ENCODE assay signal across 19 cellular contexts in genomic region chr4:33187035-33187434, GRCh38.
DNase-seq lines count a peak whose midpoint lies in the region; ATAC-seq and TF ChIP-seq lines count a peak whose summit lies in the region.
"Had no signal": no experiment of that assay in that cellular context is flagged by ENCODE, and none has a peak within 500 bp of the region (broad histone marks: within the 10 kb centered on the region; RNA-seq: fewer than 3 reads in every experiment).

No MANE protein-coding gene starts in this region.

- H3K27me3 ChIP-seq in BLaER1 treated with 17β-estradiol and CSF1 and Interleukin-3, amounts not matched to agents 10 nM and 100 nM: peaks cover 0 to 49% (median 0%) of the 10 kb centered on the region in 11 experiments; a peak in 6 of 22 replicates
- H3K27me3 ChIP-seq in esophagus muscularis mucosa (no peaks in the 10 kb centered on the region), transverse colon (no peaks in the 10 kb centered on the region)

- H3K4me3 ChIP-seq in BLaER1 treated with 17β-estradiol and CSF1 and Interleukin-3, amounts not matched to agents 10 nM and 100 nM: no peak overlapping the region
- H3K4me3 ChIP-seq in esophagus muscularis mucosa: no peak overlapping the region
- no peak overlapping the region for H3K4me3 ChIP-seq in transverse colon

- H3K9me3 ChIP-seq in BLaER1 treated with 17β-estradiol and CSF1 and Interleukin-3, amounts not matched to agents 10 nM and 100 nM (replicated peaks in 1 of 11): peaks cover 15 to 27% (median 18%) of the 10 kb centered on the region in 11 experiments; a peak in 19 of 22 replicates
- no peaks in the 10 kb centered on the region for H3K9me3 ChIP-seq in esophagus muscularis mucosa
- H3K9me3 ChIP-seq in transverse colon: no peaks in the 10 kb centered on the region

- no peak overlapping the region for H3K27ac ChIP-seq in BLaER1 treated with 17β-estradiol and CSF1 and Interleukin-3, amounts not matched to agents 10 nM and 100 nM
- H3K27ac ChIP-seq in esophagus muscularis mucosa (replicated peaks in 1 of 4): no peak overlapping the region
- H3K27ac ChIP-seq in transverse colon: no peak overlapping the region
- H3K27ac ChIP-seq: KMS-11, WERI-Rb-1 had no signal

- peak overlapping the region in 7 of 11 experiments; percentile 2 to 45 (median 19); a peak in 10 of 22 replicates for H3K4me2 ChIP-seq in BLaER1 treated with 17β-estradiol and CSF1 and Interleukin-3, amounts not matched to agents 10 nM and 100 nM
- H3K4me2 ChIP-seq: KMS-11 had no signal

- intact Hi-C loops in esophagus muscularis mucosa (cut with DNase I): no loop called here
- intact Hi-C loops in left cardiac atrium (cut with DNase I): no loop called here
- intact Hi-C loops in transverse colon (cut with DNase I; ENCODE audit: low total_unique reads): no loop called here

- TF ChIP-seq CTCF in esophagus muscularis mucosa (IDR thresholded peaks at IDR 0.05) (no peak), transverse colon (IDR thresholded peaks at IDR 0.05) (no peak)

- DNase-seq in DMS79 treated with DMSO at 0.1 percent for 48 hours (lab: John Stamatoyannopoulos, UW) (no peak), esophagus muscularis mucosa (ENCODE audit: extremely low spot score) (no peak), left cardiac atrium (no peak), transverse colon (no peak)
- DNase-seq: activated CD8-positive, alpha-beta memory T cell treated with anti-CD3 and anti-CD28 coated beads for 24 hours; CD4-positive, alpha-beta T cell; DND-41; effector CD8-positive, alpha-beta T cell; left colon; NCI-H1105 treated with DMSO at 0.1 percent for 48 hours; NCI-H2171; stimulated activated CD4-positive, alpha-beta T cell treated with anti-CD3 and anti-CD28 coated beads, Interleukin-4, amount 100 ng/mL, for 1 hour; WERI-Rb-1 had no signal

- ATAC-seq in GM19395 (IDR thresholded peaks at IDR 0.05; ENCODE audit: unreplicated experiment): peak; percentile 47
- ATAC-seq in HG02588 (IDR thresholded peaks at IDR 0.05; ENCODE audit: unreplicated experiment): peak; percentile 48
- ATAC-seq in HG03196 (IDR thresholded peaks at IDR 0.05; ENCODE audit: unreplicated experiment): peak; percentile 49
- ATAC-seq in left cardiac atrium: no peak
- ATAC-seq: activated T-helper 17 cell treated with anti-CD3 and anti-CD28 coated beads, Interleukin-2, amount 50 U/mL, for 72 hours; left colon had no signal

- no peak for TF ChIP-seq EP300 in esophagus muscularis mucosa (IDR thresholded peaks at IDR 0.05)
- no peak for TF ChIP-seq EP300 in transverse colon (IDR thresholded peaks at IDR 0.05; ENCODE audit: low read depth)

- in situ Hi-C loops in transverse colon (cut with MboI; ENCODE audit: low pct_ligation_motif_present in 1 of 4, low pct_unique_long_range_greater_than_20kb in 1 of 4, low sequenced_read_pairs in 3 of 4): no loop called here

- H3K4me1 ChIP-seq in BLaER1 treated with 17β-estradiol and CSF1 and Interleukin-3, amounts not matched to agents 10 nM and 100 nM: peaks cover 30 to 47% (median 39%) of the 10 kb centered on the region in 10 experiments
- no peaks in the 10 kb centered on the region for H3K4me1 ChIP-seq in esophagus muscularis mucosa
- no peaks in the 10 kb centered on the region for H3K4me1 ChIP-seq in transverse colon

- TF ChIP-seq POLR2A in esophagus muscularis mucosa (IDR thresholded peaks at IDR 0.05; ENCODE audit: low read depth): no peak
- TF ChIP-seq POLR2A in transverse colon (IDR thresholded peaks at IDR 0.05): no peak

- H3K36me3 ChIP-seq in BLaER1 treated with 17β-estradiol and CSF1 and Interleukin-3, amounts not matched to agents 10 nM and 100 nM: no peaks in the 10 kb centered on the region
- H3K36me3 ChIP-seq in esophagus muscularis mucosa (no peaks in the 10 kb centered on the region), transverse colon (no peaks in the 10 kb centered on the region)
- H3K36me3 ChIP-seq: WERI-Rb-1 had no signal

- H4K20me1 ChIP-seq in BLaER1 treated with 17β-estradiol and CSF1 and Interleukin-3, amounts not matched to agents 10 nM and 100 nM: no peaks in the 10 kb centered on the region

- no peak overlapping the region for H3K9ac ChIP-seq in BLaER1 treated with 17β-estradiol and CSF1 and Interleukin-3, amounts not matched to agents 10 nM and 100 nM
- H3K9ac ChIP-seq: KMS-11 had no signal

Comparison
In these comparisons a context has a peak if more than half of its experiments do, and no peak if none do; other contexts are left out.
1. ATAC-seq: peak in GM19395 (single experiment), HG02588 (single experiment) and HG03196 (single experiment); none in left cardiac atrium (0 of 2).